Comparison of ENCODE assay signal across 22 cellular contexts in the genomic region with DNA sequence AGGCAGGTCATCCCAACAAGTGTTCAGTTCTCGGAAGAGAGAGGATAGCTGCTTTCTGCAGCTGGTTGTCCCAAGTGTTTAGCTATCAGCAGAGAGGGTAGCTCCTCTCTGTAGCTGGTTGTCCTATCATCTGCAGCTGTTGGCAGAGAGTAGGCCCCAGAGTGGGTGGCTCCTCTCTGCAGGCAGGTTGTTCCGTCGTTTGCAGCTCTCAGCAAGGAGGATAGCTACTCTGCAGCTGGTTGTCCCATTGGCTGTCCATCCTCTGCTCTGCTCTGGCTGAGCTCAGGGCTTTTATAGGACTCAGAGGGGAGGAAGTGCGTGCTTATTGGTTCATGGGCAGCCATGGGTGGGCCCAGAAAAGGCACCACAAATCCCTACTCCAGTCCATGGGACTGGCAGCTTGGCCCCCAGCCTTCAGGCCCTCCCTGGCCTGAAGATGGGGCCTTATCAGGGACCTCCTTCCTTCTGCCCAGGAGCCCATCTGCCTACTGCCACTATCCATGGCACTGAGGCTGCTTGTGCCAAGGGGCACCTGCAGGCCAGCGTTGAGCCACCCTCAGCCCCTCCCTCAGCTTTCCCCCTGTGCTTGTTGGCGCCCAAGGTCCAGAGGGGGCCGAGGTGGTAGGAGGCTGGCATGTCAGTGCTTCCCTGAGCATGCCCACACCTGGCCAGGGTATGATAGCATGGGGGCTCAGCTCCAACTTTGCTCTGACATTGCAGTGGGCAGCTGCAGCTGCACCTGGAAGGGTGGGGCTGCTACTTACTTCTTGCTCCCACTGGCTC. TPM values are rescaled to one million over a fixed set of nuclear protein-coding genes. Genes with fewer than 3 reads are reported as not detected.
A peak's percentile ranks its signal among the peaks of the same experiment; 100 is the strongest.
DNase-seq lines count a peak whose midpoint lies in the region; ATAC-seq and TF ChIP-seq lines count a peak whose summit lies in the region.
"Had no signal": no experiment of that assay in that cellular context is flagged by ENCODE, and none has a peak within 500 bp of the region (broad histone marks: within the 10 kb centered on the region; RNA-seq: fewer than 3 reads in every experiment).

No MANE protein-coding gene starts in this region.

- DNase-seq in stimulated activated naive CD8-positive, alpha-beta T cell treated with anti-CD3 and anti-CD28 coated beads, Interleukin-15, amount 100 ng/mL, for 72 hours, result no peak
- DNase-seq in stimulated activated naive CD8-positive, alpha-beta T cell treated with anti-CD3 and anti-CD28 coated beads, Interleukin-15, Interleukin-2, amounts not matched to agents 100 U/mL and 50 U/mL, for 24 hours, result no peak
- DNase-seq in neural crest cell (ENCODE audit: low read depth, low spot score) (no peak), amniotic stem cell (lab: John Stamatoyannopoulos, UW) (no peak)
- DNase-seq in stimulated activated naive B cell treated with anti-CD40 and anti-IgM and Interleukin-4, amounts not matched to agents 10 μg/mL and 1 μg/mL and 100 μg/mL, for 72 hours, result no peak
- DNase-seq: 8988T; ACHN; AML-193; BE2C; CD4-positive, alpha-beta T cell; CD8-positive, alpha-beta memory T cell; DMS 273 treated with DMSO at 0.1 percent for 48 hours; DMS79; EL; GDM1; H9 had no signal

- TF ChIP-seq CTCF in neural crest cell (conservative IDR thresholded peaks at IDR 0.05), result no peak

- peaks cover 5 to 22% of the 10 kb centered on the region in 2 donors for H3K9me3 Mint-ChIP-seq in stimulated activated naive CD8-positive, alpha-beta T cell treated with anti-CD3 and anti-CD28 coated beads, Interleukin-15, amount 100 ng/mL, for 72 hours
- H3K9me3 Mint-ChIP-seq in neural crest cell, result no peaks in the 10 kb centered on the region
- H3K9me3 Mint-ChIP-seq in stimulated activated memory B cell treated with anti-CD40 and anti-IgM and Interleukin-4, amounts not matched to agents 10 μg/mL and 1 μg/mL and 100 μg/mL, for 72 hours, result peaks cover 2% of the 10 kb centered on the region
- peaks cover 0 to 2% of the 10 kb centered on the region in 2 donors for H3K9me3 Mint-ChIP-seq in stimulated activated naive B cell treated with anti-CD40 and anti-IgM and Interleukin-4, amounts not matched to agents 10 μg/mL and 1 μg/mL and 100 μg/mL, for 72 hours
- H3K9me3 Mint-ChIP-seq: H9 had no signal

- no peak overlapping the region for H3K27ac Mint-ChIP-seq in stimulated activated naive CD8-positive, alpha-beta T cell treated with anti-CD3 and anti-CD28 coated beads, Interleukin-15, amount 100 ng/mL, for 72 hours
- peak overlapping the region; percentile 91 for H3K27ac Mint-ChIP-seq in neural crest cell (ENCODE audit: unreplicated experiment)
- no peak overlapping the region for H3K27ac Mint-ChIP-seq in stimulated activated memory B cell treated with anti-CD40 and anti-IgM and Interleukin-4, amounts not matched to agents 10 μg/mL and 1 μg/mL and 100 μg/mL, for 72 hours
- H3K27ac Mint-ChIP-seq in stimulated activated naive B cell treated with anti-CD40 and anti-IgM and Interleukin-4, amounts not matched to agents 10 μg/mL and 1 μg/mL and 100 μg/mL, for 72 hours, result no peak overlapping the region
- H3K27ac Mint-ChIP-seq: CD4-positive, alpha-beta T cell; CD8-positive, alpha-beta memory T cell; GM23338; H9 had no signal

- no peak overlapping the region for H3K4me3 Mint-ChIP-seq in stimulated activated naive CD8-positive, alpha-beta T cell treated with anti-CD3 and anti-CD28 coated beads, Interleukin-15, amount 100 ng/mL, for 72 hours
- no peak overlapping the region for H3K4me3 Mint-ChIP-seq in neural crest cell
- no peak overlapping the region for H3K4me3 Mint-ChIP-seq in stimulated activated memory B cell treated with anti-CD40 and anti-IgM and Interleukin-4, amounts not matched to agents 10 μg/mL and 1 μg/mL and 100 μg/mL, for 72 hours
- no peak overlapping the region for H3K4me3 Mint-ChIP-seq in stimulated activated naive B cell treated with anti-CD40 and anti-IgM and Interleukin-4, amounts not matched to agents 10 μg/mL and 1 μg/mL and 100 μg/mL, for 72 hours
- H3K4me3 Mint-ChIP-seq: CD14-positive monocyte; CD4-positive, alpha-beta T cell; CD8-positive, alpha-beta memory T cell; GM23338; H9 had no signal

- H3K4me1 Mint-ChIP-seq in stimulated activated naive CD8-positive, alpha-beta T cell treated with anti-CD3 and anti-CD28 coated beads, Interleukin-15, amount 100 ng/mL, for 72 hours, result no peaks in the 10 kb centered on the region
- H3K4me1 Mint-ChIP-seq in neural crest cell, result no peaks in the 10 kb centered on the region
- H3K4me1 Mint-ChIP-seq in stimulated activated memory B cell treated with anti-CD40 and anti-IgM and Interleukin-4, amounts not matched to agents 10 μg/mL and 1 μg/mL and 100 μg/mL, for 72 hours, result no peaks in the 10 kb centered on the region
- H3K4me1 Mint-ChIP-seq in stimulated activated naive B cell treated with anti-CD40 and anti-IgM and Interleukin-4, amounts not matched to agents 10 μg/mL and 1 μg/mL and 100 μg/mL, for 72 hours, result no peaks in the 10 kb centered on the region
- H3K4me1 Mint-ChIP-seq: CD14-positive monocyte; CD8-positive, alpha-beta memory T cell; GM23338; H9 had no signal

- H3K27me3 Mint-ChIP-seq in stimulated activated naive CD8-positive, alpha-beta T cell treated with anti-CD3 and anti-CD28 coated beads, Interleukin-15, amount 100 ng/mL, for 72 hours, result no peaks in the 10 kb centered on the region
- peaks cover 7% of the 10 kb centered on the region for H3K27me3 Mint-ChIP-seq in neural crest cell (ENCODE audit: low read depth)
- H3K27me3 Mint-ChIP-seq in stimulated activated memory B cell treated with anti-CD40 and anti-IgM and Interleukin-4, amounts not matched to agents 10 μg/mL and 1 μg/mL and 100 μg/mL, for 72 hours, result no peaks in the 10 kb centered on the region
- no peaks in the 10 kb centered on the region for H3K27me3 Mint-ChIP-seq in stimulated activated naive B cell treated with anti-CD40 and anti-IgM and Interleukin-4, amounts not matched to agents 10 μg/mL and 1 μg/mL and 100 μg/mL, for 72 hours
- H3K27me3 Mint-ChIP-seq: CD4-positive, alpha-beta T cell had no signal

- peak; percentile 27 for ATAC-seq in stimulated activated naive CD8-positive, alpha-beta T cell treated with anti-CD3 and anti-CD28 coated beads, Interleukin-15, amount 100 ng/mL, for 72 hours
- no peak for ATAC-seq in stimulated activated naive CD8-positive, alpha-beta T cell treated with anti-CD3 and anti-CD28 coated beads, Interleukin-15, Interleukin-2, amounts not matched to agents 100 U/mL and 50 U/mL, for 24 hours
- peak; percentile 31 for ATAC-seq in stimulated activated memory B cell treated with anti-CD40 and anti-IgM and Interleukin-4, amounts not matched to agents 10 μg/mL and 1 μg/mL and 100 μg/mL, for 72 hours
- no peak for ATAC-seq in GM21576 (IDR thresholded peaks at IDR 0.05; ENCODE audit: unreplicated experiment)
- ATAC-seq in stimulated activated naive B cell treated with anti-CD40 and anti-IgM and Interleukin-4, amounts not matched to agents 10 μg/mL and 1 μg/mL and 100 μg/mL, for 72 hours (replicated peaks), result no peak
- ATAC-seq: GM12878, GM23338, HCT116 had no signal

- no peaks in the 10 kb centered on the region for H3K36me3 Mint-ChIP-seq in neural crest cell (ENCODE audit: low read depth)
- H3K36me3 Mint-ChIP-seq in stimulated activated memory B cell treated with anti-CD40 and anti-IgM and Interleukin-4, amounts not matched to agents 10 μg/mL and 1 μg/mL and 100 μg/mL, for 72 hours, result no peaks in the 10 kb centered on the region
- H3K36me3 Mint-ChIP-seq in stimulated activated naive B cell treated with anti-CD40 and anti-IgM and Interleukin-4, amounts not matched to agents 10 μg/mL and 1 μg/mL and 100 μg/mL, for 72 hours, result no peaks in the 10 kb centered on the region
- H3K36me3 Mint-ChIP-seq: CD14-positive monocyte; CD8-positive, alpha-beta memory T cell had no signal

RNA-seq across cellular contexts. Expression of gene TDRD15, which starts 38.3 kb away (rescaled TPM):
- total RNA-seq in neural crest cell, result not detected in 2 replicates
- total RNA-seq: CD4-positive, alpha-beta T cell; GM12878; H9 had no signal

Comparison
In these comparisons a context has a peak if more than half of its experiments do, and no peak if none do; other contexts are left out.
1. ATAC-seq: peak in stimulated activated naive CD8-positive, alpha-beta T cell treated with anti-CD3 and anti-CD28 coated beads, Interleukin-15, amount 100 ng/mL, for 72 hours (single experiment) and stimulated activated memory B cell treated with anti-CD40 and anti-IgM and Interleukin-4, amounts not matched to agents 10 μg/mL and 1 μg/mL and 100 μg/mL, for 72 hours (single experiment); none in stimulated activated naive CD8-positive, alpha-beta T cell treated with anti-CD3 and anti-CD28 coated beads, Interleukin-15, Interleukin-2, amounts not matched to agents 100 U/mL and 50 U/mL, for 24 hours (single experiment), GM21576 (single experiment) and stimulated activated naive B cell treated with anti-CD40 and anti-IgM and Interleukin-4, amounts not matched to agents 10 μg/mL and 1 μg/mL and 100 μg/mL, for 72 hours (0 of 2).